In the genomic region with DNA sequence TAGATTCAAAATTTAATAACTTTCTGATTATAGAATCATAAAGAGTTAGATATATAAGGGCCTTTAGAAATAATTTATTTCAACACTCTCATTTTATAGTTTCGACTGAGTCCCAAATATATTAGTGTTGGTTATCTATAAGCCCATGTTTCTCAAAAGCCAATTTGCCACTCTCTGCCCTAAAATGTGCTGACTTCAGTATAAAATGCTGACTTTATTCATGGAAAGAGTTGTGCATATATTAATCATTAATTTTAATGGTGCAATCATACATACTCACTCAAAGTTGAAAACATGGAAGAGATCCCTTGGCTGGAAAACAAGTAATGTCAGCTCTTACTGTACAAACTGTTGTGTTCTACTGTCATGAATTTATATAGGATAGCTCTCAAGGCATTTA, we compare ENCODE assay signal across 27 cellular contexts.
"Had no signal": no experiment of that assay in that cellular context is flagged by ENCODE, and none has a peak within 500 bp of the region (broad histone marks: within the 10 kb centered on the region; RNA-seq: fewer than 3 reads in every experiment).

No MANE protein-coding gene starts in this region.

- H3K27me3 ChIP-seq: stomach, suprapubic skin, testis, thyroid gland, tibial artery, tibial nerve, transverse colon, upper lobe of left lung, upper lobe of right lung, uterus, vagina had no signal

- H3K4me1 ChIP-seq: stomach, suprapubic skin, testis, thyroid gland, tibial artery, tibial nerve, transverse colon, upper lobe of left lung, upper lobe of right lung, vagina had no signal

- H3K9me3 ChIP-seq: testis, thyroid gland, tibial artery, transverse colon, upper lobe of left lung, upper lobe of right lung, uterus had no signal

- FAIRE-seq: urothelium cell line had no signal

- H3K27ac ChIP-seq: stomach, suprapubic skin, testis, thoracic aorta, thyroid gland, tibial artery, tibial nerve, transverse colon, upper lobe of left lung, upper lobe of right lung, uterus, vagina had no signal

- H3K36me3 ChIP-seq: stomach, suprapubic skin, thoracic aorta, thyroid gland, tibial artery, tibial nerve, transverse colon, upper lobe of left lung, upper lobe of right lung, uterus, vagina had no signal

- ATAC-seq: stimulated activated effector memory CD8-positive, alpha-beta T cell treated with anti-CD3 and anti-CD28 coated beads, Interleukin-12 subunit alpha, Interleukin-12 subunit beta, amount 100 ng/mL, for 72 hours; stimulated activated memory B cell treated with anti-CD40 and anti-IgM and Interleukin-4, amounts not matched to agents 10 μg/mL and 1 μg/mL and 100 μg/mL, for 72 hours; stimulated activated naive B cell treated with anti-CD40 and anti-IgM and Interleukin-4, amounts not matched to agents 10 μg/mL and 1 μg/mL and 100 μg/mL, for 72 hours; stimulated activated naive CD8-positive, alpha-beta T cell treated with anti-CD3 and anti-CD28 coated beads, Interleukin-15, amount 100 ng/mL, for 72 hours; stimulated activated naive CD8-positive, alpha-beta T cell treated with anti-CD3 and anti-CD28 coated beads, Interleukin-15, Interleukin-2, amounts not matched to agents 100 U/mL and 50 U/mL, for 24 hours; upper lobe of right lung had no signal

- H3K4me3 ChIP-seq: stomach, suprapubic skin, testis, thoracic aorta, thyroid gland, tibial artery, tibial nerve, transverse colon, upper lobe of left lung, upper lobe of right lung, uterus, vagina had no signal

- DNase-seq: stimulated activated CD4-positive, alpha-beta T cell treated with anti-CD3 and anti-CD28 coated beads, Interleukin-2, amount 100 ng/mL, for 48 hours; stimulated activated CD4-positive, alpha-beta T cell treated with anti-CD3 and anti-CD28 coated beads, Interleukin-4, amount 100 ng/mL, for 1 hour; stimulated activated CD4-positive, alpha-beta T cell treated with anti-CD3 and anti-CD28 coated beads, Interleukin-4, amount 100 ng/mL, for 24 hours; stimulated activated CD4-positive, alpha-beta T cell treated with anti-CD3 and anti-CD28 coated beads, Interleukin-4, amount 100 ng/mL, for 4 hours; stimulated activated CD8-positive, alpha-beta memory T cell treated with anti-CD3 and anti-CD28 coated beads, Interleukin-4, amount 100 ng/mL, for 48 hours; stimulated activated naive B cell treated with anti-CD40 and anti-IgM and Interleukin-4, amounts not matched to agents 10 μg/mL and 1 μg/mL and 100 μg/mL, for 72 hours; stimulated activated naive CD4-positive, alpha-beta T cell; stimulated activated naive CD4-positive, alpha-beta T cell treated with Interleukin-2 at 50 U/mL for 16 hours; stimulated activated naive CD8-positive, alpha-beta T cell treated with anti-CD3 and anti-CD28 coated beads, Interleukin-15, amount 100 ng/mL, for 72 hours; stimulated activated naive CD8-positive, alpha-beta T cell treated with anti-CD3 and anti-CD28 coated beads, Interleukin-15, Interleukin-2, amounts not matched to agents 100 U/mL and 50 U/mL, for 24 hours; stomach; substantia nigra; testis; thyroid gland; tibial artery; transverse colon; trophoblast cell; upper lobe of left lung; upper lobe of right lung; uterus had no signal
